20 cellular contexts compared by ENCODE assay signal in the genomic region with DNA sequence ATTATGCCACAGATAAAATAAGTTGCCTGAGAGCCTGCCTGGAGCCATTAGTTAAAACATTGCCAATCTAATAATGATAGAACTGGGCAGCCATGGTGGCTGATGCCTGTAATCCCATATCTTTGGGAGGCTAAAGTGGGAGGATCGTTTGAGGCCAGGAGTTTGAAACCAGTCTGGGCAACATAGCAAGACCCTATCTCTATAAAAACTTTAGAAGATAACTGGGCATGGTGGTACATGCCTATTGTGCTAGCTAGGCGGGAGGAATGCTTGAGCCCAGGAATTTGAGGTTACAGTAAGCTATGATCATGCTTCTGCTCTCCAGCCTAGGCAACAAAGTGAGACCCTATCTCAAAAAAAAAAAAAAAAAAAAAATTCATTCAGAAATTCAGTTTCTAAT. TPM values are rescaled to one million over a fixed set of nuclear protein-coding genes. Genes with fewer than 3 reads are reported as not detected.
DNase-seq lines count a peak whose midpoint lies in the region; ATAC-seq and TF ChIP-seq lines count a peak whose summit lies in the region.
"Had no signal": no experiment of that assay in that cellular context is flagged by ENCODE, and none has a peak within 500 bp of the region (broad histone marks: within the 10 kb centered on the region; RNA-seq: fewer than 3 reads in every experiment).

No MANE protein-coding gene starts in this region.

- no peak overlapping the region for H3K4me2 ChIP-seq in PC-9
- H3K4me2 ChIP-seq: GM23338 had no signal

- no peaks in the 10 kb centered on the region for H3K9me2 ChIP-seq in PC-9 (ENCODE audit: insufficient read depth)

- H3K36me3 Mint-ChIP-seq in HFFc6 (ENCODE audit: low read depth) (peaks cover 53% of the 10 kb centered on the region), chondrocyte (ENCODE audit: low read depth) (peaks cover 13% of the 10 kb centered on the region), nephron (ENCODE audit: low read depth) (peaks cover 20% of the 10 kb centered on the region)

- peaks cover 57% of the 10 kb centered on the region for H3F3A ChIP-seq in PC-9 (ENCODE audit: insufficient read depth, low read depth)

- H3K9me3 Mint-ChIP-seq in HFFc6: no peaks in the 10 kb centered on the region
- peaks cover 2% of the 10 kb centered on the region for H3K9me3 Mint-ChIP-seq in chondrocyte (ENCODE audit: low read depth)
- H3K9me3 Mint-ChIP-seq in nephron: no peaks in the 10 kb centered on the region
- H3K9me3 Mint-ChIP-seq: GM23338 had no signal

- H3K27ac Mint-ChIP-seq in HFFc6 (peak overlapping the region; percentile 84), chondrocyte (ENCODE audit: unreplicated experiment) (peak overlapping the region; percentile 91), nephron (peak overlapping the region in 2 of 3 experiments; percentile 43 to 91)
- H3K27ac Mint-ChIP-seq: GM23338 had no signal

- H3K27ac ChIP-seq in thoracic aorta: peak overlapping the region; percentile 60 to 67
- H3K27ac ChIP-seq in PC-9: no peak overlapping the region
- H3K27ac ChIP-seq: C4-2B had no signal

- H3K4me1 ChIP-seq in thoracic aorta (ENCODE audit: control insufficient read depth in 1 of 2, low read depth in 2 of 2) (peaks cover 40 to 44% of the 10 kb centered on the region in 2 donors), PC-9 (replicated peaks; ENCODE audit: insufficient read depth) (no peaks in the 10 kb centered on the region)

- TF ChIP-seq CTCF in HFFc6 (IDR thresholded peaks at IDR 0.05) (no peak), chondrocyte (IDR thresholded peaks at IDR 0.05) (no peak), nephron (IDR thresholded peaks at IDR 0.05; ENCODE audit: unreplicated experiment in 3 of 3) (no peak), thoracic aorta (IDR thresholded peaks at IDR 0.05) (no peak), PC-9 (conservative IDR thresholded peaks at IDR 0.05) (no peak)

- H3K4me3 ChIP-seq in thoracic aorta: no peak overlapping the region
- no peak overlapping the region for H3K4me3 ChIP-seq in PC-9
- H3K4me3 ChIP-seq: GM23338, MG63 had no signal

- H3K4me1 Mint-ChIP-seq in HFFc6 (ENCODE audit: low read depth) (peaks cover 87% of the 10 kb centered on the region), chondrocyte (ENCODE audit: low read depth) (peaks cover 60% of the 10 kb centered on the region), nephron (peaks cover 53% of the 10 kb centered on the region)

- no peaks in the 10 kb centered on the region for H3K27me3 ChIP-seq in thoracic aorta (replicated peaks; ENCODE audit: insufficient read depth)
- H3K27me3 ChIP-seq in PC-9 (ENCODE audit: insufficient read depth, low read depth): no peaks in the 10 kb centered on the region
- H3K27me3 ChIP-seq: MG63 had no signal

- no peaks in the 10 kb centered on the region for H3K9me3 ChIP-seq in thoracic aorta
- H3K9me3 ChIP-seq in PC-9 (ENCODE audit: insufficient read depth, low read depth): no peaks in the 10 kb centered on the region
- H3K9me3 ChIP-seq: MG63 had no signal

- no peak overlapping the region for H2AFZ ChIP-seq in PC-9
- H2AFZ ChIP-seq: GM23338 had no signal

- H3K4me3 Mint-ChIP-seq in HFFc6: peak overlapping the region; percentile 37
- no peak overlapping the region for H3K4me3 Mint-ChIP-seq in chondrocyte (ENCODE audit: unreplicated experiment)
- H3K4me3 Mint-ChIP-seq in nephron: no peak overlapping the region
- H3K4me3 Mint-ChIP-seq: GM23338 had no signal

- DNase-seq in HFFc6: no peak
- DNase-seq in chondrocyte (ENCODE audit: low spot score): no peak
- DNase-seq in thoracic aorta (ENCODE audit: low spot score): no peak
- no peak for DNase-seq in PC-9
- DNase-seq in kidney glomerular epithelial cell (lab: John Stamatoyannopoulos, UW): no peak
- DNase-seq: ACHN, AML-193, Kasumi-1, MG63, NCI-H1048, NCI-H1436, NCI-H2029, NCI-H345, NCI-H524 treated with DMSO at 0.1 percent for 48 hours had no signal

- H3K36me3 ChIP-seq in thoracic aorta (no peaks in the 10 kb centered on the region), PC-9 (ENCODE audit: low read depth) (peaks cover 50% of the 10 kb centered on the region)

- intact Hi-C loops in PC-9 (cut with micrococcal nuclease; ENCODE audit: unreplicated experiment): loop anchor here (1.0 to 2.0 kb wide), 4 partner anchors 8 to 52 kb away; a partner anchor contains a TSS

- no peaks in the 10 kb centered on the region; the same call in 1 of the 2 replicates for H3K27me3 Mint-ChIP-seq in HFFc6 (ENCODE audit: insufficient read depth)
- no peaks in the 10 kb centered on the region for H3K27me3 Mint-ChIP-seq in chondrocyte (ENCODE audit: low read depth)
- no peaks in the 10 kb centered on the region for H3K27me3 Mint-ChIP-seq in nephron (ENCODE audit: low read depth)

- ATAC-seq in thoracic aorta (ENCODE audit: insufficient number of reproducible peaks, low FRiP score, low read depth) (no peak), GM18498 (IDR thresholded peaks at IDR 0.05; ENCODE audit: unreplicated experiment) (no peak), GM19455 (IDR thresholded peaks at IDR 0.05; ENCODE audit: unreplicated experiment) (no peak)
- ATAC-seq: GM23338, HCT116 had no signal

- 0 out of 2 replicates have a peak, but pooled peaks cover 2% of the 10 kb centered on the region for H4K20me1 ChIP-seq in PC-9 (ENCODE audit: insufficient read depth)

- BruUV-seq in PC-9 (replicated peaks; lab: Mats Ljungman, UMichigan): no TSS peak

- POLR2A ChIA-PET in PC-9 (lab: Charles Lee; ENCODE audit: unreplicated experiment): interaction anchor here (1.8 kb wide), 1 partner anchor 9 kb away, joined by 17 read pairs; no protein-coding TSS in a partner anchor

- H3K79me2 ChIP-seq in PC-9 (ENCODE audit: low read depth): peaks cover 93% of the 10 kb centered on the region

- CTCF ChIA-PET in PC-9 (lab: Charles Lee): interaction anchor here (1.1 to 1.2 kb wide), 2 partner anchors 20 to 185 kb away, joined by 3 to 4 read pairs; no protein-coding TSS in a partner anchor

RNA-seq across cellular contexts. Expression of a gene that starts 52.6 kb away (rescaled TPM):
- 100 to 1,000 TPM; 256 to 360 (median 323) TPM for total RNA-seq in HFFc6 (2021; fragmentation: NEBNext Ultra II Directional; extraction: Animal tissue kit (Norgen Biotek cat#: 25700))
- 177 to 287 TPM (median 260 TPM) in 3 replicates for total RNA-seq in chondrocyte
- 10 to 100 TPM; 70.7 to 80.1 TPM for total RNA-seq in thoracic aorta
- total RNA-seq in PC-9 (2021): 133 and 145 TPM in 2 replicates
